In genomic region chr11:110434952-110435779, GRCh38 we compare ENCODE assay signal across 1 cellular context.
TF ChIP-seq lines count a peak whose summit lies in the region.

No MANE protein-coding gene starts in this region.

TF ChIP-seq in GM23338, 12 proteins besides CTCF, POLR2A, EP300 and RAD21 (continued from another document):
- TF ChIP-seq REST (IDR thresholded peaks at IDR 0.05; ENCODE audit: unreplicated experiment) (no peak), STAT1 (IDR thresholded peaks at IDR 0.05; ENCODE audit: unreplicated experiment) (no peak), ETS1 (IDR thresholded peaks at IDR 0.05) (no peak), EZH2phosphoT487 (IDR thresholded peaks at IDR 0.05; ENCODE audit: unreplicated experiment) (no peak), ZNF114 (CRISPR knock-in tag; IDR thresholded peaks at IDR 0.05) (no peak), JUNB (IDR thresholded peaks at IDR 0.05; ENCODE audit: unreplicated experiment) (no peak), ZNF462 (CRISPR knock-in tag; IDR thresholded peaks at IDR 0.05) (no peak), EZH2 (IDR thresholded peaks at IDR 0.05; ENCODE audit: low read depth, unreplicated experiment) (no peak), POLR2AphosphoS5 (IDR thresholded peaks at IDR 0.05; ENCODE audit: low read depth) (no peak)
TF ChIP-seq in GM23338: peak in this region for 0.
